ENCODE assay signal across 8 cellular contexts in genomic region chrX:55451990-55452824, GRCh38. TPM values are rescaled to one million over a fixed set of nuclear protein-coding genes. Genes with fewer than 3 reads are reported as not detected.
DNase-seq lines count a peak whose midpoint lies in the region; TF ChIP-seq lines count a peak whose summit lies in the region.

Gene MAGEH1, plus strand, starts transcription at chrX:55452127. Its CDS starts 248 bp downstream, at chrX:55452375.

- POLR2A ChIA-PET in GM10248 (lab: Yijun Ruan, JAX) = interaction anchor here (1.5 kb wide), 1 partner anchor 266 kb away, joined by 4 read pairs; the partner anchor contains the start of gene RRAGB

- no peaks in the 10 kb centered on the region for H3K9me3 ChIP-seq in vagina

- no peaks in the 10 kb centered on the region for H3K4me1 ChIP-seq in vagina

- no peaks in the 10 kb centered on the region for H3K36me3 ChIP-seq in vagina

- in situ Hi-C loops in astrocyte of the cerebellum (cut with HindIII; ENCODE audit: low sequenced_read_pairs) = no loop called here

- no peak for TF ChIP-seq CTCF in GM10248 (IDR thresholded peaks at IDR 0.05; ENCODE audit: control extremely low read depth, extremely low read depth, low read depth, missing control alignments)
- TF ChIP-seq CTCF in HFF-Myc (IDR thresholded peaks at IDR 0.05; ENCODE audit: low read depth, low read length, missing control alignments) = no peak
- TF ChIP-seq CTCF in astrocyte of the cerebellum (IDR thresholded peaks at IDR 0.05; ENCODE audit: low read depth, low read length, missing control alignments) = no peak
- TF ChIP-seq CTCF in vagina (IDR thresholded peaks at IDR 0.05) = no peak

- CTCF ChIA-PET in GM10248 (lab: Yijun Ruan, JAX) = interaction anchor here (1.0 to 1.2 kb wide), 4 partner anchors 37 to 456 kb away, joined by 3 to 4 read pairs (median 4); partner anchors contain the start of genes RRAGB and USP51

- DNase-seq in GM10248 (ENCODE audit: extremely low spot score) (peak; percentile 78), HFF-Myc (ENCODE audit: extremely low read depth, low read depth) (peak; percentile 21), NCI-H1105 treated with DMSO at 0.1 percent for 48 hours (lab: John Stamatoyannopoulos, UW) (peak; percentile 76), T1000 (lab: John Stamatoyannopoulos, UW) (peak; percentile 51), astrocyte of the cerebellum (ENCODE audit: low read depth) (peak; percentile 31), hepatic stellate cell (ENCODE audit: low spot score) (peak; percentile 54), renal cortical epithelial cell (ENCODE audit: low read depth) (peak; percentile 66), vagina (ENCODE audit: extremely low spot score in 2 of 2) (peak in 1 of 2 donors; percentile 91)

- peak within 1 kb of the TSS; percentile 70 for H3K27ac ChIP-seq in vagina

- H3K4me3 ChIP-seq in HFF-Myc (replicated peaks; ENCODE audit: low read depth, low read length) = peak within 1 kb of the TSS; percentile 59
- peak within 1 kb of the TSS; percentile 66 for H3K4me3 ChIP-seq in astrocyte of the cerebellum (ENCODE audit: low read depth, low read length)
- peak within 1 kb of the TSS; percentile 55 for H3K4me3 ChIP-seq in vagina

- intact Hi-C loops in vagina (cut with DNase I) = no loop called here

- TF ChIP-seq POLR2A in vagina (IDR thresholded peaks at IDR 0.05) = peak in 1 of 2 donors; percentile 51

- H3K27me3 ChIP-seq in vagina = no peaks in the 10 kb centered on the region

RNA-seq across cellular contexts. Expression of gene MAGEH1, which starts in this region (rescaled TPM):
- total RNA-seq in renal cortical epithelial cell = 18.9 and 19.7 TPM in 2 replicates
- total RNA-seq in vagina = 31.9 TPM
